2 cellular contexts compared by ENCODE assay signal in genomic region chr3:172069473-172069872, GRCh38.
TF ChIP-seq lines count a peak whose summit lies in the region.

No MANE protein-coding gene starts in this region.

TF ChIP-seq in GM23338, 12 proteins besides CTCF, POLR2A, EP300 and RAD21 (continued from another document):
- TF ChIP-seq, protein P1, sequence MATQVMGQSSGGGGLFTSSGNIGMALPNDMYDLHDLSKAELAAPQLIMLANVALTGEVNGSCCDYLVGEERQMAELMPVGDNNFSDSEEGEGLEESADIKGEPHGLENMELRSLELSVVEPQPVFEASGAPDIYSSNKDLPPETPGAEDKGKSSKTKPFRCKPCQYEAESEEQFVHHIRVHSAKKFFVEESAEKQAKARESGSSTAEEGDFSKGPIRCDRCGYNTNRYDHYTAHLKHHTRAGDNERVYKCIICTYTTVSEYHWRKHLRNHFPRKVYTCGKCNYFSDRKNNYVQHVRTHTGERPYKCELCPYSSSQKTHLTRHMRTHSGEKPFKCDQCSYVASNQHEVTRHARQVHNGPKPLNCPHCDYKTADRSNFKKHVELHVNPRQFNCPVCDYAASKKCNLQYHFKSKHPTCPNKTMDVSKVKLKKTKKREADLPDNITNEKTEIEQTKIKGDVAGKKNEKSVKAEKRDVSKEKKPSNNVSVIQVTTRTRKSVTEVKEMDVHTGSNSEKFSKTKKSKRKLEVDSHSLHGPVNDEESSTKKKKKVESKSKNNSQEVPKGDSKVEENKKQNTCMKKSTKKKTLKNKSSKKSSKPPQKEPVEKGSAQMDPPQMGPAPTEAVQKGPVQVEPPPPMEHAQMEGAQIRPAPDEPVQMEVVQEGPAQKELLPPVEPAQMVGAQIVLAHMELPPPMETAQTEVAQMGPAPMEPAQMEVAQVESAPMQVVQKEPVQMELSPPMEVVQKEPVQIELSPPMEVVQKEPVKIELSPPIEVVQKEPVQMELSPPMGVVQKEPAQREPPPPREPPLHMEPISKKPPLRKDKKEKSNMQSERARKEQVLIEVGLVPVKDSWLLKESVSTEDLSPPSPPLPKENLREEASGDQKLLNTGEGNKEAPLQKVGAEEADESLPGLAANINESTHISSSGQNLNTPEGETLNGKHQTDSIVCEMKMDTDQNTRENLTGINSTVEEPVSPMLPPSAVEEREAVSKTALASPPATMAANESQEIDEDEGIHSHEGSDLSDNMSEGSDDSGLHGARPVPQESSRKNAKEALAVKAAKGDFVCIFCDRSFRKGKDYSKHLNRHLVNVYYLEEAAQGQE (IDR thresholded peaks at IDR 0.05; ENCODE audit: unreplicated experiment) = no peak
- no peak for TF ChIP-seq STAT1 (IDR thresholded peaks at IDR 0.05; ENCODE audit: unreplicated experiment)
- no peak for TF ChIP-seq EZH2 (IDR thresholded peaks at IDR 0.05; ENCODE audit: low read depth, unreplicated experiment)
- no peak for TF ChIP-seq ETS1 (IDR thresholded peaks at IDR 0.05)

TF ChIP-seq in WTC11, 78 proteins besides CTCF, POLR2A, EP300 and RAD21:
- TF ChIP-seq, protein P2, sequence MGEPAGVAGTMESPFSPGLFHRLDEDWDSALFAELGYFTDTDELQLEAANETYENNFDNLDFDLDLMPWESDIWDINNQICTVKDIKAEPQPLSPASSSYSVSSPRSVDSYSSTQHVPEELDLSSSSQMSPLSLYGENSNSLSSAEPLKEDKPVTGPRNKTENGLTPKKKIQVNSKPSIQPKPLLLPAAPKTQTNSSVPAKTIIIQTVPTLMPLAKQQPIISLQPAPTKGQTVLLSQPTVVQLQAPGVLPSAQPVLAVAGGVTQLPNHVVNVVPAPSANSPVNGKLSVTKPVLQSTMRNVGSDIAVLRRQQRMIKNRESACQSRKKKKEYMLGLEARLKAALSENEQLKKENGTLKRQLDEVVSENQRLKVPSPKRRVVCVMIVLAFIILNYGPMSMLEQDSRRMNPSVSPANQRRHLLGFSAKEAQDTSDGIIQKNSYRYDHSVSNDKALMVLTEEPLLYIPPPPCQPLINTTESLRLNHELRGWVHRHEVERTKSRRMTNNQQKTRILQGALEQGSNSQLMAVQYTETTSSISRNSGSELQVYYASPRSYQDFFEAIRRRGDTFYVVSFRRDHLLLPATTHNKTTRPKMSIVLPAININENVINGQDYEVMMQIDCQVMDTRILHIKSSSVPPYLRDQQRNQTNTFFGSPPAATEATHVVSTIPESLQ (CRISPR knock-in tag; IDR thresholded peaks at IDR 0.05) = no peak
- TF ChIP-seq, protein P3, sequence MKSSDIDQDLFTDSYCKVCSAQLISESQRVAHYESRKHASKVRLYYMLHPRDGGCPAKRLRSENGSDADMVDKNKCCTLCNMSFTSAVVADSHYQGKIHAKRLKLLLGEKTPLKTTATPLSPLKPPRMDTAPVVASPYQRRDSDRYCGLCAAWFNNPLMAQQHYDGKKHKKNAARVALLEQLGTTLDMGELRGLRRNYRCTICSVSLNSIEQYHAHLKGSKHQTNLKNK (CRISPR knock-in tag; IDR thresholded peaks at IDR 0.05) = no peak
- TF ChIP-seq TCF7 (CRISPR knock-in tag; IDR thresholded peaks at IDR 0.05; ENCODE audit: low read depth) (no peak), ESRRA (CRISPR knock-in tag; IDR thresholded peaks at IDR 0.05; ENCODE audit: borderline replicate concordance) (no peak), AR (CRISPR knock-in tag; IDR thresholded peaks at IDR 0.05) (no peak), TEAD4 (CRISPR knock-in tag; IDR thresholded peaks at IDR 0.05) (no peak)
- TF ChIP-seq, protein P4, sequence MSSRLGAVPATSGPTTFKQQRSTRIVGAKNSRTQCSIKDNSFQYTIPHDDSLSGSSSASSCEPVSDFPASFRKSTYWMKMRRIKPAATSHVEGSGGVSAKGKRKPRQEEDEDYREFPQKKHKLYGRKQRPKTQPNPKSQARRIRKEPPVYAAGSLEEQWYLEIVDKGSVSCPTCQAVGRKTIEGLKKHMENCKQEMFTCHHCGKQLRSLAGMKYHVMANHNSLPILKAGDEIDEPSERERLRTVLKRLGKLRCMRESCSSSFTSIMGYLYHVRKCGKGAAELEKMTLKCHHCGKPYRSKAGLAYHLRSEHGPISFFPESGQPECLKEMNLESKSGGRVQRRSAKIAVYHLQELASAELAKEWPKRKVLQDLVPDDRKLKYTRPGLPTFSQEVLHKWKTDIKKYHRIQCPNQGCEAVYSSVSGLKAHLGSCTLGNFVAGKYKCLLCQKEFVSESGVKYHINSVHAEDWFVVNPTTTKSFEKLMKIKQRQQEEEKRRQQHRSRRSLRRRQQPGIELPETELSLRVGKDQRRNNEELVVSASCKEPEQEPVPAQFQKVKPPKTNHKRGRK (CRISPR knock-in tag; IDR thresholded peaks at IDR 0.05; ENCODE audit: borderline replicate concordance) = no peak
